Comparison of ENCODE assay signal across 8 cellular contexts in the genomic region with DNA sequence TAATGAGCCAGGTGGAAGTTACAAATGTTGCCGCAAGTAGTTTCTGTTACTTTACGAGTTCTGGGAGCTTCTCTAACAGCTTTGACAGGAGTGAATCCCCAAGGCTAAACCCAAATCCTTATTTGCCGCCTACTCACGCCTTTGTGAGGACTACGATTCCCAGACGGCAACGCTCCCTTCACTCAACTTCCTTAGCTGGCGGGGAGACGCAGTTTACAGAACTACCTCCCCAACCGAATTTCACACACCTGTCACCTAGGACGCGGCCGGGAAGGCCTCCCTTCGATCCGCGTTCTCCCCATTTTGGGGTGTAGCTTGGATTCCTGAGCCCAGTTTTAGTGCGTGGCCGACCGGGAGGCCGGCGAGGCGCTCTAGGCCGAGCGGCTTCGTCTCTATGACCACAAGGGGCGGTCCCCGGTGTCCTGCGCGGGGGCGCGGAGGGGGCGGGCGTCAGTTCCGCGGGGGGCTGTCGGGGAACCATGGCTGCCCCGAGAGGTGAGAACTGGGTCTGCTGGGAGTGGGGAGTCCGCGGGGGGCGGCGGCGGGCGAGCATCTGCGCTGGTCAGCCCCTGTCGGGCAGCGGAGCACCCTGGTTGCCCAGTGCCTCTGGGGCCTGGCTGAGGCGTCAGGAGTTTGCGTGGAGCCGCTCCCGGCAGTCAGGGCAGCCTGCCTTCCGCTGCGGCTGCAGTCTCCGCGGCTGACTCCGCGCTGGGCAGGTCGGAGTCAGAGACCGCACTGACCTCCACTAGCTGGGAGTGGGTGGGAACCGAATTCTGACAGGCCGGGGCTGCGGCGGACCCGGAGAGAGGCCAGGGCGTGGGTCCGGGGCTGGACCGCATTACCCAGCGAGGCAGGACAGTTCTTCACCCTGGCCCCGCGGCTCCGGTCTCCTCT. TPM values are rescaled to one million over a fixed set of nuclear protein-coding genes. Genes with fewer than 3 reads are reported as not detected.
DNase-seq lines count a peak whose midpoint lies in the region; ATAC-seq, FAIRE-seq and TF ChIP-seq lines count a peak whose summit lies in the region.

A gene with protein sequence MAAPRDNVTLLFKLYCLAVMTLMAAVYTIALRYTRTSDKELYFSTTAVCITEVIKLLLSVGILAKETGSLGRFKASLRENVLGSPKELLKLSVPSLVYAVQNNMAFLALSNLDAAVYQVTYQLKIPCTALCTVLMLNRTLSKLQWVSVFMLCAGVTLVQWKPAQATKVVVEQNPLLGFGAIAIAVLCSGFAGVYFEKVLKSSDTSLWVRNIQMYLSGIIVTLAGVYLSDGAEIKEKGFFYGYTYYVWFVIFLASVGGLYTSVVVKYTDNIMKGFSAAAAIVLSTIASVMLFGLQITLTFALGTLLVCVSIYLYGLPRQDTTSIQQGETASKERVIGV (plus strand): TSS at position 450 of the 894 bp plus-strand sequence. CDS start 30 bp downstream, at position 480.

- no peaks in the 10 kb centered on the region for H3K79me2 ChIP-seq in H1 (ENCODE audit: control insufficient read depth in 1 of 2, insufficient read depth in 2 of 2, low read length in 2 of 2)

- no peak within 1 kb of the TSS; the same call in 1 of the 2 replicates for H2BK20ac ChIP-seq in H1 (ENCODE audit: low read length)

- TF ChIP-seq RAD21 in H1 (IDR thresholded peaks at IDR 0.05 in 1 of 2, conservative IDR thresholded peaks at IDR 0.05 in 1 of 2; ENCODE audit: low read depth in 2 of 2, low read length in 2 of 2), result peak in 1 of 2 experiments; percentile 1; a peak in 1 of 4 replicates

- no peaks in the 10 kb centered on the region for H3K27me3 ChIP-seq in H1 (replicated peaks in 1 of 4; ENCODE audit: control insufficient read depth in 3 of 4, extremely low read depth in 1 of 4, insufficient read depth in 3 of 4, low read length in 3 of 4)

- peak; percentile 91 for ATAC-seq in memory B cell (ENCODE audit: low read depth)

- 4% methylated on average over 32 of the region's 70 CpGs; no CpG with 5 or more reads in 1 of the 2 experiments for WGBS in H1 (ENCODE audit: extremely low coverage in 1 of 2, insufficient coverage in 1 of 2, insufficient read length in 1 of 2, insufficient replicate concordance in 2 of 2, low coverage in 1 of 2, low lambda C conversion rate in 2 of 2, missing lambda C conversion rate in 1 of 2), 2 experiments

- H3K23me2 ChIP-seq in H1 (ENCODE audit: low read depth, low read length), result peaks cover 8% of the 10 kb centered on the region; the same call in 1 of the 2 replicates

- CTCF ChIA-PET in H1 (lab: Charles Lee; ENCODE audit: partially characterized antibody), result interaction anchor here (0.7 to 1.0 kb wide), 3 partner anchors 150 to 405 kb away, joined by 3 to 4 read pairs (median 3); a partner anchor contains a TSS

- peak within 1 kb of the TSS; percentile 75 for H2BK5ac ChIP-seq in H1 (ENCODE audit: low read depth, low read length)

- H3K27ac ChIP-seq in H1 (ENCODE audit: low read depth, low read length), result peak within 1 kb of the TSS; percentile 70

- peak within 1 kb of the TSS; percentile 93 for H4K91ac ChIP-seq in H1 (replicated peaks; ENCODE audit: insufficient read length, low read length)

- H3K4me1 ChIP-seq in H1 (replicated peaks in 1 of 4; ENCODE audit: control insufficient read depth in 3 of 4, insufficient read depth in 4 of 4, low read length in 3 of 4), result 0 out of 7 replicates have a peak, but pooled peaks cover 0 to 3% (median 0%) of the 10 kb centered on the region in 4 experiments

- H2BK120ac ChIP-seq in H1 (replicated peaks; ENCODE audit: low read depth, low read length), result no peak within 1 kb of the TSS

- no peaks in the 10 kb centered on the region for H3K36me3 Mint-ChIP-seq in memory B cell

- H3K36me3 ChIP-seq in H1 (ENCODE audit: control insufficient read depth in 2 of 4, insufficient read depth in 4 of 4, low read length in 3 of 4), result no peaks in the 10 kb centered on the region

- H3K4me1 Mint-ChIP-seq in memory B cell, result peaks cover 9% of the 10 kb centered on the region

- peak within 1 kb of the TSS; percentile 97 for H3K27ac Mint-ChIP-seq in memory B cell

- DNase-seq in COLO829 (ENCODE audit: low spot score) (peak; percentile 71), GM20000 (ENCODE audit: low spot score) (peak; percentile 90), HS-5 (ENCODE audit: low read depth) (peak; percentile 69), NK-92 (lab: John Stamatoyannopoulos, UW; ENCODE audit: unreplicated experiment) (peak; percentile 5), H1 (ENCODE audit: low read depth in 1 of 2, low spot score in 2 of 2) (peak; percentile 44 to 91), memory B cell (ENCODE audit: low spot score in 2 of 2) (peak; percentile 86 to 95)
- peak; percentile 71 to 74 for DNase-seq in activated CD8-positive, alpha-beta memory T cell treated with anti-CD3 and anti-CD28 coated beads for 4 hours (ENCODE audit: low read depth in 2 of 2)
- DNase-seq in stimulated activated CD8-positive, alpha-beta memory T cell treated with anti-CD3 and anti-CD28 coated beads, Interleukin-12 subunit alpha, Interleukin-12 subunit beta, amount 100 ng/mL, for 1 hour (ENCODE audit: low read depth), result peak; percentile 70

- POLR2A ChIA-PET in H1 (lab: Charles Lee; ENCODE audit: partially characterized antibody), result interaction anchor here (0.8 to 2.8 kb wide), 2 partner anchors 143 to 151 kb away, joined by 3 to 8 read pairs; a partner anchor contains a TSS

- H4K20me1 ChIP-seq in H1 (replicated peaks in 1 of 2; ENCODE audit: control insufficient read depth in 1 of 2, insufficient read depth in 2 of 2, low read length in 2 of 2), result peaks cover 0 to 2% of the 10 kb centered on the region in 2 experiments

- H3K27me3 Mint-ChIP-seq in memory B cell, result peaks cover 2% of the 10 kb centered on the region

- peak within 1 kb of the TSS; percentile 84 for H4K8ac ChIP-seq in H1 (ENCODE audit: extremely low read depth, insufficient read depth, low read length)

- H4K5ac ChIP-seq in H1 (ENCODE audit: insufficient read length, low read depth, low read length), result peak within 1 kb of the TSS; percentile 99

- H3K23ac ChIP-seq in H1 (ENCODE audit: insufficient read length), result no peak within 1 kb of the TSS

- no peak within 1 kb of the TSS for H2AK5ac ChIP-seq in H1 (ENCODE audit: low read depth, low read length)

- no peaks in the 10 kb centered on the region for H3K9me3 ChIP-seq in H1 (ENCODE audit: insufficient read depth in 2 of 2, low read depth in 1 of 2, low read length in 1 of 2)

- no peak within 1 kb of the TSS for H3K14ac ChIP-seq in H1 (ENCODE audit: insufficient read length)

- no peaks in the 10 kb centered on the region for H3K9me3 Mint-ChIP-seq in memory B cell

- peak within 1 kb of the TSS; percentile 34 to 77 (median 68) for H3K9ac ChIP-seq in H1 (replicated peaks in 1 of 4; ENCODE audit: extremely low read depth in 1 of 4, low read depth in 3 of 4, low read length in 3 of 4)

- H3K4ac ChIP-seq in H1 (replicated peaks; ENCODE audit: insufficient read length, low read depth, low read length), result peak within 1 kb of the TSS; percentile 96

- peak within 1 kb of the TSS; percentile 74 to 100 (median 98) for H3K4me3 ChIP-seq in H1 (ENCODE audit: extremely low read depth in 1 of 4, insufficient read depth in 2 of 4, low read depth in 3 of 4, low read length in 4 of 4)

- H2AFZ ChIP-seq in H1 (ENCODE audit: low read length), result peak within 1 kb of the TSS; percentile 100

- peak within 1 kb of the TSS; percentile 95; the same call in 1 of the 2 replicates for H3K18ac ChIP-seq in H1 (ENCODE audit: extremely low read depth, low read length)

- H3K4me3 Mint-ChIP-seq in memory B cell, result peak within 1 kb of the TSS; percentile 92

- no peaks in the 10 kb centered on the region for H3K79me1 ChIP-seq in H1 (ENCODE audit: low read depth, low read length)

- peak within 1 kb of the TSS; percentile 88 to 97 for H3K4me2 ChIP-seq in H1 (ENCODE audit: insufficient read depth in 1 of 2, low read depth in 2 of 2, low read length in 2 of 2)

- H2BK15ac ChIP-seq in H1 (ENCODE audit: low read length), result no peak within 1 kb of the TSS

- H3K56ac ChIP-seq in H1 (replicated peaks; ENCODE audit: insufficient read length, low read depth, low read length), result peak within 1 kb of the TSS; percentile 91

- H2BK12ac ChIP-seq in H1 (ENCODE audit: low read depth, low read length), result peak within 1 kb of the TSS; percentile 7; the same call in 1 of the 2 replicates

- TF ChIP-seq POLR2A in H1 (IDR thresholded peaks at IDR 0.05; ENCODE audit: control extremely low read depth in 1 of 2, low read depth in 2 of 2, low read length in 2 of 2), result no peak; a peak in 1 of 3 replicates

- TF ChIP-seq CTCF in GM20000 (IDR thresholded peaks at IDR 0.05; ENCODE audit: extremely low read depth, missing control alignments), result no peak
- no peak for TF ChIP-seq CTCF in H1 (IDR thresholded peaks at IDR 0.05; ENCODE audit: control extremely low read depth in 1 of 3, insufficient read depth in 1 of 3, low read depth in 1 of 3, low read length in 3 of 3)

- TF ChIP-seq EP300 in H1 (IDR thresholded peaks at IDR 0.05; ENCODE audit: borderline replicate concordance in 1 of 2, low read depth in 2 of 2, low read length in 2 of 2), result no peak

- FAIRE-seq in H1 (lab: Jason Lieb, UNC), result peak; percentile 81

RNA-seq across cellular contexts. Expression of the gene that starts here (rescaled TPM):
- total RNA-seq in H1 (2021; fragmentation: NEBNext Ultra II Directional; extraction: Animal tissue kit (Norgen Biotek cat#: 25700)), result 7.7 and 9.2 TPM in 2 replicates
- polyA plus RNA-seq in H1 (2011; rRNA removed), result 2.6 and 4.7 TPM in 2 replicates
- polyA plus RNA-seq in H1 (2011; cell fraction: cytosol; rRNA removed), result 6.6 TPM
- 2.3 TPM for polyA plus RNA-seq in H1 (2011; cell fraction: nucleus; rRNA removed)
- 3.8 to 6.1 TPM (median 4.4 TPM) in 4 replicates for polyA plus RNA-seq in H1 (2012, experiment 1 of 2)
- polyA plus RNA-seq in H1 (2012, experiment 2 of 2), result 0.76 TPM
- 6.7 TPM for polyA plus RNA-seq in H1 (2013, experiment 1 of 2)
- 8.3 TPM for polyA plus RNA-seq in H1 (2013, experiment 2 of 2)
- 3.8 and 5.3 TPM in 2 replicates for polyA minus RNA-seq in H1 (2011; rRNA and poly(A)+ RNA removed)
- 2.0 TPM for polyA minus RNA-seq in H1 (2011; cell fraction: cytosol; rRNA and poly(A)+ RNA removed)
- 3.5 TPM for polyA minus RNA-seq in H1 (2011; cell fraction: nucleus; rRNA and poly(A)+ RNA removed)

Comparison
In these comparisons a context has a peak if more than half of its experiments do, and no peak if none do; other contexts are left out.
1. Peak in every context shown above with its lines: DNase-seq, ATAC-seq, H3K4me3 ChIP-seq and H3K27ac ChIP-seq.
2. DNase-seq: peak in every context shown above with its lines; median percentile 90 in memory B cell; 90 in GM20000; 72 in activated CD8-positive, alpha-beta memory T cell treated with anti-CD3 and anti-CD28 coated beads for 4 hours; 71 in COLO829; 70 in stimulated activated CD8-positive, alpha-beta memory T cell treated with anti-CD3 and anti-CD28 coated beads, Interleukin-12 subunit alpha, Interleukin-12 subunit beta, amount 100 ng/mL, for 1 hour; 69 in HS-5; 68 in H1; 5 in NK-92.